7 cellular contexts compared by ENCODE assay signal in genomic region chrX:39813631-39814246, GRCh38.
A peak's percentile ranks its signal among the peaks of the same experiment; 100 is the strongest.
DNase-seq lines count a peak whose midpoint lies in the region; ATAC-seq, FAIRE-seq and TF ChIP-seq lines count a peak whose summit lies in the region.

No MANE protein-coding gene starts in this region.

- no peak for FAIRE-seq in urothelium cell line (lab: Jason Lieb, UNC)

- ATAC-seq in GM18498 (IDR thresholded peaks at IDR 0.05; ENCODE audit: unreplicated experiment) (no peak), GM18868 (IDR thresholded peaks at IDR 0.05; ENCODE audit: unreplicated experiment) (no peak)

- TF ChIP-seq POLR2A in breast epithelium (IDR thresholded peaks at IDR 0.05): no peak
- no peak for TF ChIP-seq POLR2A in lower leg skin (IDR thresholded peaks at IDR 0.05)
- no peak for TF ChIP-seq POLR2A in tibial nerve (IDR thresholded peaks at IDR 0.05)

- TF ChIP-seq CTCF in breast epithelium (IDR thresholded peaks at IDR 0.05) (no peak), lower leg skin (IDR thresholded peaks at IDR 0.05) (no peak), tibial nerve (IDR thresholded peaks at IDR 0.05) (no peak)

- no peaks in the 10 kb centered on the region for H3K36me3 ChIP-seq in breast epithelium
- H3K36me3 ChIP-seq in tibial nerve: no peaks in the 10 kb centered on the region

- intact Hi-C loops in breast epithelium (cut with DNase I; ENCODE audit: low total_unique reads): no loop called here
- intact Hi-C loops in lower leg skin (cut with DNase I; ENCODE audit: low total_unique reads): no loop called here

- TF ChIP-seq EP300 in tibial nerve (IDR thresholded peaks at IDR 0.05): peak in 1 of 2 donors; percentile 78

- H3K4me3 ChIP-seq in breast epithelium (no peak overlapping the region), lower leg skin (ENCODE audit: low read depth, poor library complexity, severe bottlenecking) (no peak overlapping the region), tibial nerve (no peak overlapping the region)

- H3K27ac ChIP-seq in breast epithelium: peak overlapping the region; percentile 18 to 39
- peak overlapping the region in 2 of 4 donors; percentile 36 to 80 for H3K27ac ChIP-seq in tibial nerve

- H3K4me1 ChIP-seq in breast epithelium (no peaks in the 10 kb centered on the region), tibial nerve (peaks cover 0 to 40% (median 3%) of the 10 kb centered on the region in 4 donors)

- 53 to 54% methylated on average over 14 to 17 of the region's 17 CpGs for WGBS in lower leg skin, 2 donors
- WGBS in tibial nerve, 2 donors: 27 to 56% methylated on average over 3 to 17 of the region's 17 CpGs

- peak; percentile 68 for DNase-seq in NCI-H2107 treated with DMSO at 0.1 percent for 48 hours (lab: John Stamatoyannopoulos, UW; ENCODE audit: unreplicated experiment)
- DNase-seq in breast epithelium (ENCODE audit: low spot score in 2 of 2): peak; percentile 67 to 87
- DNase-seq in lower leg skin (ENCODE audit: low spot score in 2 of 2): peak; percentile 50 to 92
- DNase-seq in tibial nerve (ENCODE audit: low spot score in 2 of 2): peak; percentile 44 to 47
- DNase-seq in urothelium cell line (ENCODE audit: low spot score): no peak

- H3K9me3 ChIP-seq in breast epithelium (no peaks in the 10 kb centered on the region), tibial nerve (no peaks in the 10 kb centered on the region)

- H3K27me3 ChIP-seq in breast epithelium (peaks cover 0 to 76% of the 10 kb centered on the region in 2 donors), tibial nerve (peaks cover 0 to 9% of the 10 kb centered on the region in 2 donors)
